ENCODE assay signal across 8 cellular contexts in genomic region chr11:31106963-31107576, GRCh38.
DNase-seq lines count a peak whose midpoint lies in the region; ATAC-seq, FAIRE-seq and TF ChIP-seq lines count a peak whose summit lies in the region.

No MANE protein-coding gene starts in this region.

- no peak overlapping the region for H3K9ac ChIP-seq in OCI-LY1 (ENCODE audit: low read length)

- no peaks in the 10 kb centered on the region for H3K79me2 ChIP-seq in OCI-LY1 (ENCODE audit: insufficient read depth, low read length)

- no peak overlapping the region for H3K4me2 ChIP-seq in OCI-LY1 (ENCODE audit: low read length)

- H3F3A ChIP-seq in OCI-LY1 (ENCODE audit: insufficient read depth, low read length) = no peaks in the 10 kb centered on the region

- intact Hi-C loops in aorta (cut with DNase I) = no loop called here

- no peaks in the 10 kb centered on the region for H4K20me1 ChIP-seq in OCI-LY1 (ENCODE audit: insufficient read depth, low read length)

- 7 to 11% methylated on average over 5 of the region's 5 CpGs for WGBS in aorta, 2 donors

- no peaks in the 10 kb centered on the region for H3K4me1 ChIP-seq in OCI-LY1 (ENCODE audit: insufficient read depth, low read length, severe bottlenecking)
- no peaks in the 10 kb centered on the region for H3K4me1 ChIP-seq in cardiac muscle cell (ENCODE audit: low read depth)
- no peaks in the 10 kb centered on the region for H3K4me1 ChIP-seq in aorta (ENCODE audit: control insufficient read depth in 1 of 2, insufficient read depth in 2 of 2, low read length in 2 of 2)

- H3K27ac ChIP-seq in OCI-LY1 (ENCODE audit: low read depth, low read length, poor library complexity, severe bottlenecking) (no peak overlapping the region), cardiac muscle cell (no peak overlapping the region), aorta (ENCODE audit: low read depth in 1 of 2, low read length in 2 of 2) (no peak overlapping the region)

- no peak for ATAC-seq in aorta (ENCODE audit: low FRiP score)

- no peaks in the 10 kb centered on the region for H3K9me2 ChIP-seq in OCI-LY1 (ENCODE audit: low read depth, low read length)

- H3K36me3 ChIP-seq in OCI-LY1 (ENCODE audit: insufficient read depth, low read length) (no peaks in the 10 kb centered on the region), cardiac muscle cell (no peaks in the 10 kb centered on the region), aorta (ENCODE audit: control insufficient read depth in 1 of 2, insufficient read depth in 2 of 2, low read length in 1 of 2) (no peaks in the 10 kb centered on the region)

- TF ChIP-seq CTCF in GM20000 (IDR thresholded peaks at IDR 0.05; ENCODE audit: extremely low read depth, missing control alignments) (peak; percentile 9), OCI-LY1 (IDR thresholded peaks at IDR 0.05; ENCODE audit: low read length) (peak; percentile 77), cardiac muscle cell (IDR thresholded peaks at IDR 0.05; ENCODE audit: low read depth, low read length) (peak; percentile 65)

- H3K4me3 ChIP-seq in OCI-LY1 (ENCODE audit: low read depth, low read length, poor library complexity, severe bottlenecking) (no peak overlapping the region), cardiac muscle cell (no peak overlapping the region), aorta (ENCODE audit: low read length in 2 of 2) (no peak overlapping the region)

- H3K9me3 ChIP-seq in OCI-LY1 (ENCODE audit: low read length) (no peaks in the 10 kb centered on the region), cardiac muscle cell (ENCODE audit: low read depth) (no peaks in the 10 kb centered on the region), aorta (ENCODE audit: control insufficient read depth, low read length) (no peaks in the 10 kb centered on the region)

- DNase-seq in DMS53 treated with DMSO at 0.1 percent for 48 hours (lab: John Stamatoyannopoulos, UW; ENCODE audit: unreplicated experiment) (peak; percentile 18), GM20000 (ENCODE audit: low spot score) (peak; percentile 31), HTR-8/SVneo (ENCODE audit: insufficient read length, low spot score) (peak; percentile 18), cardiac muscle cell (ENCODE audit: low read depth in 1 of 2, low spot score in 1 of 2) (peak; percentile 60 to 80), putamen (ENCODE audit: low spot score) (peak; percentile 35), aorta (no peak)
- DNase-seq in activated effector memory CD4-positive, alpha-beta T cell treated with Interleukin-2 at 50 U/mL for 16 hours = peak; percentile 4

- no peak overlapping the region for H2AFZ ChIP-seq in OCI-LY1 (ENCODE audit: low read length)

- no peaks in the 10 kb centered on the region for H3K27me3 ChIP-seq in OCI-LY1 (ENCODE audit: insufficient read depth, low read length)
- H3K27me3 ChIP-seq in cardiac muscle cell = no peaks in the 10 kb centered on the region
- H3K27me3 ChIP-seq in aorta (ENCODE audit: control insufficient read depth in 1 of 2, insufficient read depth in 2 of 2, low read length in 1 of 2) = no peaks in the 10 kb centered on the region

- no peak for FAIRE-seq in HTR-8/SVneo (lab: Jason Lieb, UNC)

Comparison
In these comparisons a context has a peak if more than half of its experiments do, and no peak if none do; other contexts are left out.
1. DNase-seq: peak in DMS53 treated with DMSO at 0.1 percent for 48 hours (single experiment), GM20000 (single experiment), HTR-8/SVneo (single experiment), activated effector memory CD4-positive, alpha-beta T cell treated with Interleukin-2 at 50 U/mL for 16 hours (single experiment), cardiac muscle cell (2 of 2) and putamen (single experiment); none in aorta (0 of 2).
2. CTCF ChIP-seq: peak in every context shown above with its lines; median percentile 77 in OCI-LY1; 65 in cardiac muscle cell; 9 in GM20000.